2 cellular contexts compared by ENCODE assay signal in the genomic region with DNA sequence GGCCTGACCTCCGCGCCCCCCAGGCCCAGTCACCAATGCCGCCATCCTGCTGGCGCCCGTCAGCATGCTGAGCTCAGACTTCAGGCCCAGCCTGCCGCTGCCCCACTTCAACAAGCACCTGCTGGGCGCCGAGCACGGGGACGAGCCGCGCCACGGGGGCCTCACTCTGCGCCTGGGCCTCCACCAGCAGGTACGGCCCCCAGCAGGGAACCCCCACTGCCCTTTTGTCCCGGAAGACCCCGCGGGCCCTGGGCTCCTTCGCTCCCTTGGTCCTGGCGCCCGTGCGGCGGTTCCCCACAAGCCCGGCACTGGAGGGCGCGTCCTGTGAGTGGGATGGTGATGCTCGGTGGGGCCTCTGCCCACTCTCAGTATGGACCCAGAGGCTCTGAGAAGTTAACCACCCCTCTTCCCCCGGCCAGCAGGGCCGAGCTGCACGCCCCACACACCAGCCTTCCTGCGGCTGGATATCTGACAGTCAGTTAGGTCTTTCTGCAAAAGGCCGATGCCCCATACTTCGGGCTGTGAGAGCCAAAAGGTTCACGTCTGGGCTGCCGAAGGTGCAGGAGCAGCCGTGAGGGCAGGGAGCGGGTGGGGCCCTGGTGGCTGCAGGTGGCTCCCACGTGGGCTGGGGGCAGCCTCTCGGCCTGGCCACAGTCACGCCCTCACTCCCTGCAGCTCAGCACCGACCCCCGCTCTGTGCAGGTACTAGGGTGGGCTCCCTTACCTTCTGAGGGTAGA.
TF ChIP-seq lines count a peak whose summit lies in the region.

No MANE protein-coding gene starts in this region.

TF ChIP-seq in HCT116, 20 proteins besides CTCF, POLR2A, EP300 and RAD21:
- TF ChIP-seq JUND (IDR thresholded peaks at IDR 0.05) (no peak), MAX (IDR thresholded peaks at IDR 0.05) (no peak)

TF ChIP-seq in K562, 482 proteins besides CTCF, POLR2A, EP300 and RAD21 (continues in another document):
- no peak for TF ChIP-seq BACH1 (tag; IDR thresholded peaks at IDR 0.05)
- TF ChIP-seq EZH2 (IDR thresholded peaks at IDR 0.05; ENCODE audit: borderline replicate concordance, low read depth, low read length), result no peak
- no peak for TF ChIP-seq BCL6 (CRISPR knock-in tag; IDR thresholded peaks at IDR 0.05)
- TF ChIP-seq HMG20B (CRISPR knock-in tag; IDR thresholded peaks at IDR 0.05), result no peak
- no peak for TF ChIP-seq KLF16 (IDR thresholded peaks at IDR 0.05)
- no peak for TF ChIP-seq NFXL1 (CRISPR knock-in tag; IDR thresholded peaks at IDR 0.05)
- TF ChIP-seq ZNF778 (CRISPR knock-in tag; IDR thresholded peaks at IDR 0.05), result no peak
- TF ChIP-seq BMI1 (IDR thresholded peaks at IDR 0.05; ENCODE audit: low read length), result no peak
- no peak for TF ChIP-seq TBL1XR1 (IDR thresholded peaks at IDR 0.05; ENCODE audit: low read length in 2 of 2)
- TF ChIP-seq CHCHD3 (CRISPR knock-in tag; IDR thresholded peaks at IDR 0.05), result no peak
- no peak for TF ChIP-seq USF2 (CRISPR knock-in tag; IDR thresholded peaks at IDR 0.05)
- TF ChIP-seq, protein P1, sequence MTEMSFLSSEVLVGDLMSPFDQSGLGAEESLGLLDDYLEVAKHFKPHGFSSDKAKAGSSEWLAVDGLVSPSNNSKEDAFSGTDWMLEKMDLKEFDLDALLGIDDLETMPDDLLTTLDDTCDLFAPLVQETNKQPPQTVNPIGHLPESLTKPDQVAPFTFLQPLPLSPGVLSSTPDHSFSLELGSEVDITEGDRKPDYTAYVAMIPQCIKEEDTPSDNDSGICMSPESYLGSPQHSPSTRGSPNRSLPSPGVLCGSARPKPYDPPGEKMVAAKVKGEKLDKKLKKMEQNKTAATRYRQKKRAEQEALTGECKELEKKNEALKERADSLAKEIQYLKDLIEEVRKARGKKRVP (CRISPR knock-in tag; IDR thresholded peaks at IDR 0.05), result no peak
- 0 out of 2 replicates have a peak, but pooled peaks have one; percentile 27 for TF ChIP-seq THAP12 (CRISPR knock-in tag; IDR thresholded peaks at IDR 0.05)
- TF ChIP-seq PHF20 (IDR thresholded peaks at IDR 0.05; ENCODE audit: partially characterized antibody), result no peak
- no peak for TF ChIP-seq ZBTB40 (IDR thresholded peaks at IDR 0.05)
- TF ChIP-seq ZBTB40 (CRISPR knock-in tag; IDR thresholded peaks at IDR 0.05), result no peak
- TF ChIP-seq ZBED1 (IDR thresholded peaks at IDR 0.05), result no peak
- TF ChIP-seq GTF2A2 (tag; IDR thresholded peaks at IDR 0.05), result no peak
- TF ChIP-seq NRF1 (conservative IDR thresholded peaks at IDR 0.05 in 1 of 2, IDR thresholded peaks at IDR 0.05 in 1 of 2), result no peak
- peak; percentile 34 for TF ChIP-seq SP1 (CRISPR knock-in tag; IDR thresholded peaks at IDR 0.05)
- TF ChIP-seq CCNT2 (IDR thresholded peaks at IDR 0.05; ENCODE audit: borderline replicate concordance, extremely low read depth, insufficient read length, low read depth, low read length), result no peak
- TF ChIP-seq, protein P2, sequence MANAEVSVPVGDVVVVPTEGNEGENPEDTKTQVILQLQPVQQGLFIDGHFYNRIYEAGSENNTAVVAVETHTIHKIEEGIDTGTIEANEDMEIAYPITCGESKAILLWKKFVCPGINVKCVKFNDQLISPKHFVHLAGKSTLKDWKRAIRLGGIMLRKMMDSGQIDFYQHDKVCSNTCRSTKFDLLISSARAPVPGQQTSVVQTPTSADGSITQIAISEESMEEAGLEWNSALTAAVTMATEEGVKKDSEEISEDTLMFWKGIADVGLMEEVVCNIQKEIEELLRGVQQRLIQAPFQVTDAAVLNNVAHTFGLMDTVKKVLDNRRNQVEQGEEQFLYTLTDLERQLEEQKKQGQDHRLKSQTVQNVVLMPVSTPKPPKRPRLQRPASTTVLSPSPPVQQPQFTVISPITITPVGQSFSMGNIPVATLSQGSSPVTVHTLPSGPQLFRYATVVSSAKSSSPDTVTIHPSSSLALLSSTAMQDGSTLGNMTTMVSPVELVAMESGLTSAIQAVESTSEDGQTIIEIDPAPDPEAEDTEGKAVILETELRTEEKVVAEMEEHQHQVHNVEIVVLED (CRISPR knock-in tag; IDR thresholded peaks at IDR 0.05), result no peak
- no peak for TF ChIP-seq ZBTB2 (IDR thresholded peaks at IDR 0.05)
- TF ChIP-seq MTA3 (IDR thresholded peaks at IDR 0.05; ENCODE audit: borderline replicate concordance), result no peak
- TF ChIP-seq HDAC6 (IDR thresholded peaks at IDR 0.05; ENCODE audit: low read depth, low read length), result no peak
- TF ChIP-seq TFAP4 (CRISPR knock-in tag; IDR thresholded peaks at IDR 0.05; ENCODE audit: borderline replicate concordance), result peak; percentile 19; the same call in 1 of the 2 replicates
- no peak for TF ChIP-seq SAP30 (IDR thresholded peaks at IDR 0.05; ENCODE audit: borderline replicate concordance, insufficient read depth, low read depth, low read length, poor library complexity, severe bottlenecking)
- no peak for TF ChIP-seq ZNF408 (CRISPR knock-in tag; IDR thresholded peaks at IDR 0.05; ENCODE audit: low read depth)
- TF ChIP-seq HCFC1 (IDR thresholded peaks at IDR 0.05; ENCODE audit: low read depth, low read length), result no peak
- TF ChIP-seq, protein P3, sequence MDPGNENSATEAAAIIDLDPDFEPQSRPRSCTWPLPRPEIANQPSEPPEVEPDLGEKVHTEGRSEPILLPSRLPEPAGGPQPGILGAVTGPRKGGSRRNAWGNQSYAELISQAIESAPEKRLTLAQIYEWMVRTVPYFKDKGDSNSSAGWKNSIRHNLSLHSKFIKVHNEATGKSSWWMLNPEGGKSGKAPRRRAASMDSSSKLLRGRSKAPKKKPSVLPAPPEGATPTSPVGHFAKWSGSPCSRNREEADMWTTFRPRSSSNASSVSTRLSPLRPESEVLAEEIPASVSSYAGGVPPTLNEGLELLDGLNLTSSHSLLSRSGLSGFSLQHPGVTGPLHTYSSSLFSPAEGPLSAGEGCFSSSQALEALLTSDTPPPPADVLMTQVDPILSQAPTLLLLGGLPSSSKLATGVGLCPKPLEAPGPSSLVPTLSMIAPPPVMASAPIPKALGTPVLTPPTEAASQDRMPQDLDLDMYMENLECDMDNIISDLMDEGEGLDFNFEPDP (CRISPR knock-in tag; IDR thresholded peaks at IDR 0.05), result no peak
- TF ChIP-seq RBFOX2 (IDR thresholded peaks at IDR 0.05; ENCODE audit: low read depth, low read length), result peak; percentile 68
- no peak for TF ChIP-seq ESRRB (CRISPR knock-in tag; IDR thresholded peaks at IDR 0.05; ENCODE audit: borderline replicate concordance)
- TF ChIP-seq MCM7 (IDR thresholded peaks at IDR 0.05), result no peak
- TF ChIP-seq, protein P4, sequence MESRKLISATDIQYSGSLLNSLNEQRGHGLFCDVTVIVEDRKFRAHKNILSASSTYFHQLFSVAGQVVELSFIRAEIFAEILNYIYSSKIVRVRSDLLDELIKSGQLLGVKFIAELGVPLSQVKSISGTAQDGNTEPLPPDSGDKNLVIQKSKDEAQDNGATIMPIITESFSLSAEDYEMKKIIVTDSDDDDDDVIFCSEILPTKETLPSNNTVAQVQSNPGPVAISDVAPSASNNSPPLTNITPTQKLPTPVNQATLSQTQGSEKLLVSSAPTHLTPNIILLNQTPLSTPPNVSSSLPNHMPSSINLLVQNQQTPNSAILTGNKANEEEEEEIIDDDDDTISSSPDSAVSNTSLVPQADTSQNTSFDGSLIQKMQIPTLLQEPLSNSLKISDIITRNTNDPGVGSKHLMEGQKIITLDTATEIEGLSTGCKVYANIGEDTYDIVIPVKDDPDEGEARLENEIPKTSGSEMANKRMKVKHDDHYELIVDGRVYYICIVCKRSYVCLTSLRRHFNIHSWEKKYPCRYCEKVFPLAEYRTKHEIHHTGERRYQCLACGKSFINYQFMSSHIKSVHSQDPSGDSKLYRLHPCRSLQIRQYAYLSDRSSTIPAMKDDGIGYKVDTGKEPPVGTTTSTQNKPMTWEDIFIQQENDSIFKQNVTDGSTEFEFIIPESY (CRISPR knock-in tag; IDR thresholded peaks at IDR 0.05), result peak; percentile 94
- no peak for TF ChIP-seq ZNF253 (CRISPR knock-in tag; conservative IDR thresholded peaks at IDR 0.05)
- no peak for TF ChIP-seq NFE2 (IDR thresholded peaks at IDR 0.05; ENCODE audit: low read depth)
